Comparison of ENCODE assay signal across 14 cellular contexts in the genomic region with DNA sequence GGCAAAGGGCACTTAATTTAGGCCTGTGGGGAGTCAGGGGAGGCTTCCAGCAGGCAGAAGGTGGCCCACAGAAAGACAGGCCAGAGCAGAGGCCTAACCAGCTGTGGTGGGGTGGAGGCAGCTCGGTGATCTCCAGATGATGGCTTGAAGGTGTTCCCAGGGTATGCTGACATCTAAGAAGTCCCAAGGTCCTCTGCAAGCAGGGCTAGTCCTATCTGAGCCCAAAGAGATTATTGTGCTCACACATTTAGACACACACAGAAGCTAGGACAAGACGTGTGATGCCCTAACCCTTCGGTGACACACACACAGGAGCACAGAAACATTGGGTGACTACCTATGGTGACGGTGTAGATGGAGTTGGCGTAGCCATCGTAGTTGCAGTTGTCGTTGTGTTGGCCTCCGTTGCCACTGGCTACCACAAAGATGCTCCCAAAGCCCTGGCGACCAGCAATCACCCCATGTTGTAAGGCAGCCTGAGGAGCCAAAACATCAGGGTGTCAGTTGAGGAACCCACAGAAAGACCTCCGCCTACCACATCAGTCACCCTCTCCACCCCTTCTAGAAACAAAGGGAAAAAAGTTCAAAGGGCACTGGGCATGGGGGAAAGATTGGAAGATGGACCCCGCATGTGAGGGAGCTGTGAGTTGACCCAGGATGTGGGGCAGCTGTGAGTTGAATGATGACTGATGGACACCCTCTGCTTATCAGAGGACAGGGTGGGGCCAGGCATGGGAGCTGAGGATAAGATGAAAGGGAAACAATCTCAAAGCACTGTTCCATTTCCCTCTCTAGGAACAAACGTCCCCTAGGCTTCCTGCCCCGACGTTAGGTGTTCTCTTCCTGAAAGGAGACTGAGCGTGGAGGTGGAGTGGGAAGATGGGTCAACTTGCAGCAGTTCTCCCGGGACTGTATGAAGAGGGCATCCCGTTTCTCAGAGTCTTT. TPM values are rescaled to one million over a fixed set of nuclear protein-coding genes. Genes with fewer than 3 reads are reported as not detected.
A peak's percentile ranks its signal among the peaks of the same experiment; 100 is the strongest.
DNase-seq lines count a peak whose midpoint lies in the region; ATAC-seq, FAIRE-seq and TF ChIP-seq lines count a peak whose summit lies in the region.
"Had no signal": no experiment of that assay in that cellular context is flagged by ENCODE, and none has a peak within 500 bp of the region (broad histone marks: within the 10 kb centered on the region; RNA-seq: fewer than 3 reads in every experiment).

No MANE protein-coding gene starts in this region.

- H3K27ac ChIP-seq in Peyer's patch (peak overlapping the region in 3 of 4 donors; percentile 39 to 85 (median 66)), gastroesophageal sphincter (peak overlapping the region in 3 of 4 donors; percentile 93 to 95 (median 95)), gastrocnemius medialis (peak overlapping the region in 3 of 4 donors; percentile 1 to 87 (median 80)), upper lobe of left lung (peak overlapping the region in 1 of 4 donors; percentile 2)
- H3K27ac ChIP-seq: BLaER1 had no signal

- H3K4me3 ChIP-seq in Peyer's patch = no peak overlapping the region
- no peak overlapping the region for H3K4me3 ChIP-seq in gastroesophageal sphincter
- no peak overlapping the region for H3K4me3 ChIP-seq in gastrocnemius medialis
- no peak overlapping the region for H3K4me3 ChIP-seq in upper lobe of left lung
- H3K4me3 ChIP-seq: BLaER1 had no signal

- H3K27ac Mint-ChIP-seq in activated CD4-positive, alpha-beta T cell treated with anti-CD3 and anti-CD28 coated beads, Interleukin-2, amount 10 ng/mL, durations not matched to agents 24 days and 14 days = no peak overlapping the region
- H3K27ac Mint-ChIP-seq: dendritic cell treated with granulocyte-macrophage colony-stimulating factor and Interleukin-4, amounts not matched to agents 40 ng/mL and 50 ng/mL, for 4 days had no signal

- DNase-seq in GM12892 (ENCODE audit: insufficient read length) (no peak), Peyer's patch (peak in 1 of 3 donors; percentile 64), gastrocnemius medialis (no peak), upper lobe of left lung (no peak)
- no peak for DNase-seq in activated CD4-positive, alpha-beta T cell treated with anti-CD3 and anti-CD28 coated beads, Interleukin-2, amount 10 ng/mL, durations not matched to agents 24 days and 14 days
- DNase-seq: activated CD4-positive, alpha-beta T cell treated with anti-CD3 and anti-CD28 coated beads, Interleukin-2, amount 10 ng/mL, durations not matched to agents 7 days and 5 days; anterior cingulate cortex; NCI-H1694; SIG-M5 had no signal

- in situ Hi-C loops in gastrocnemius medialis (cut with MboI; ENCODE audit: low sequenced_read_pairs in 4 of 4) = loop anchor here (10.0 kb wide), 4 partner anchors 109 to 439 kb away; partner anchors contain the start of gene ZPR1 (in 1 of the 4)

- TF ChIP-seq EP300 in gastroesophageal sphincter (IDR thresholded peaks at IDR 0.05) = no peak
- TF ChIP-seq EP300 in upper lobe of left lung (IDR thresholded peaks at IDR 0.05) = no peak

- no peaks in the 10 kb centered on the region for H3K27me3 Mint-ChIP-seq in activated CD4-positive, alpha-beta T cell treated with anti-CD3 and anti-CD28 coated beads, Interleukin-2, amount 10 ng/mL, durations not matched to agents 24 days and 14 days
- H3K27me3 Mint-ChIP-seq: activated CD4-positive, alpha-beta T cell treated with anti-CD3 and anti-CD28 coated beads, Interleukin-2, amount 10 ng/mL, durations not matched to agents 7 days and 5 days; dendritic cell treated with granulocyte-macrophage colony-stimulating factor and Interleukin-4, amounts not matched to agents 40 ng/mL and 50 ng/mL, for 4 days had no signal

- peaks cover 17% of the 10 kb centered on the region for H3K4me1 Mint-ChIP-seq in activated CD4-positive, alpha-beta T cell treated with anti-CD3 and anti-CD28 coated beads, Interleukin-2, amount 10 ng/mL, durations not matched to agents 24 days and 14 days

- intact Hi-C loops in gastrocnemius medialis (cut with DNase I; ENCODE audit: low total_unique reads) = no loop called here
- intact Hi-C loops in activated CD4-positive, alpha-beta T cell treated with anti-CD3 and anti-CD28 coated beads, Interleukin-2, amount 10 ng/mL, durations not matched to agents 24 days and 14 days (cut with micrococcal nuclease) = no loop called here

- TF ChIP-seq POLR2A in GM12892 (IDR thresholded peaks at IDR 0.05; ENCODE audit: low read depth, low read length) = no peak
- TF ChIP-seq POLR2A in Peyer's patch (IDR thresholded peaks at IDR 0.05) = no peak
- no peak for TF ChIP-seq POLR2A in gastroesophageal sphincter (IDR thresholded peaks at IDR 0.05)
- TF ChIP-seq POLR2A in gastrocnemius medialis (IDR thresholded peaks at IDR 0.05) = no peak
- no peak for TF ChIP-seq POLR2A in upper lobe of left lung (IDR thresholded peaks at IDR 0.05)

- peaks cover 0 to 63% (median 0%) of the 10 kb centered on the region in 3 donors for H3K36me3 ChIP-seq in Peyer's patch
- H3K36me3 ChIP-seq in gastroesophageal sphincter = peaks cover 0 to 61% of the 10 kb centered on the region in 2 donors
- peaks cover 0 to 46% of the 10 kb centered on the region in 2 donors for H3K36me3 ChIP-seq in gastrocnemius medialis
- H3K36me3 ChIP-seq in upper lobe of left lung = peaks cover 17 to 96% (median 65%) of the 10 kb centered on the region in 4 donors

- H3K4me3 Mint-ChIP-seq in activated CD4-positive, alpha-beta T cell treated with anti-CD3 and anti-CD28 coated beads, Interleukin-2, amount 10 ng/mL, durations not matched to agents 24 days and 14 days = no peak overlapping the region
- H3K4me3 Mint-ChIP-seq: activated CD4-positive, alpha-beta T cell treated with anti-CD3 and anti-CD28 coated beads, Interleukin-2, amount 10 ng/mL, durations not matched to agents 7 days and 5 days; dendritic cell treated with granulocyte-macrophage colony-stimulating factor and Interleukin-4, amounts not matched to agents 40 ng/mL and 50 ng/mL, for 4 days had no signal

- no peak for ATAC-seq in gastroesophageal sphincter
- ATAC-seq in gastrocnemius medialis = no peak
- no peak for ATAC-seq in upper lobe of left lung (ENCODE audit: low FRiP score in 2 of 2)
- ATAC-seq in HG03469 (IDR thresholded peaks at IDR 0.05; ENCODE audit: unreplicated experiment) = no peak

- H3K4me1 ChIP-seq in Peyer's patch (peaks cover 0 to 71% (median 7%) of the 10 kb centered on the region in 4 donors), gastroesophageal sphincter (peaks cover 17 to 80% (median 37%) of the 10 kb centered on the region in 3 donors), gastrocnemius medialis (peaks cover 41 to 44% of the 10 kb centered on the region in 2 donors), upper lobe of left lung (peaks cover 5 to 11% (median 10%) of the 10 kb centered on the region in 4 donors)
- H3K4me1 ChIP-seq: BLaER1 had no signal

- H3K9me3 Mint-ChIP-seq in activated CD4-positive, alpha-beta T cell treated with anti-CD3 and anti-CD28 coated beads, Interleukin-2, amount 10 ng/mL, durations not matched to agents 24 days and 14 days = no peaks in the 10 kb centered on the region
- H3K9me3 Mint-ChIP-seq: activated CD4-positive, alpha-beta T cell treated with anti-CD3 and anti-CD28 coated beads, Interleukin-2, amount 10 ng/mL, durations not matched to agents 7 days and 5 days; dendritic cell treated with granulocyte-macrophage colony-stimulating factor and Interleukin-4, amounts not matched to agents 40 ng/mL and 50 ng/mL, for 4 days had no signal

- FAIRE-seq in GM12892 (lab: Jason Lieb, UNC) = peak; percentile 17
- FAIRE-seq: GM18507 had no signal

- H3K36me3 Mint-ChIP-seq in activated CD4-positive, alpha-beta T cell treated with anti-CD3 and anti-CD28 coated beads, Interleukin-2, amount 10 ng/mL, durations not matched to agents 24 days and 14 days (ENCODE audit: low read depth) = peaks cover 72% of the 10 kb centered on the region

- H3K9me3 ChIP-seq in Peyer's patch = no peaks in the 10 kb centered on the region
- no peaks in the 10 kb centered on the region for H3K9me3 ChIP-seq in gastroesophageal sphincter
- H3K9me3 ChIP-seq in gastrocnemius medialis = no peaks in the 10 kb centered on the region
- no peaks in the 10 kb centered on the region for H3K9me3 ChIP-seq in upper lobe of left lung
- H3K9me3 ChIP-seq: BLaER1 had no signal

- TF ChIP-seq CTCF in Peyer's patch (IDR thresholded peaks at IDR 0.05) (no peak), gastroesophageal sphincter (IDR thresholded peaks at IDR 0.05) (no peak), gastrocnemius medialis (IDR thresholded peaks at IDR 0.05 in 4 of 5, conservative IDR thresholded peaks at IDR 0.05 in 1 of 5) (no peak), upper lobe of left lung (IDR thresholded peaks at IDR 0.05) (no peak)

- no peaks in the 10 kb centered on the region for H3K27me3 ChIP-seq in Peyer's patch
- no peaks in the 10 kb centered on the region for H3K27me3 ChIP-seq in gastroesophageal sphincter
- no peaks in the 10 kb centered on the region for H3K27me3 ChIP-seq in gastrocnemius medialis
- H3K27me3 ChIP-seq in upper lobe of left lung = no peaks in the 10 kb centered on the region
- H3K27me3 ChIP-seq: BLaER1 had no signal

- 48 to 74% methylated on average over 5 to 13 of the region's 17 CpGs for WGBS in gastroesophageal sphincter (ENCODE audit: low coverage in 1 of 2), 2 donors
- WGBS in upper lobe of left lung, 2 donors = 85 to 86% methylated on average over 15 to 17 of the region's 17 CpGs

RNA-seq across cellular contexts. Expression of gene PCSK7, which starts 7.9 kb away (rescaled TPM):
- polyA plus RNA-seq in GM12892 (2012; ENCODE audit: missing spikeins) = 41.6 TPM
- total RNA-seq in Peyer's patch (100 to 1,000 TPM; 136 to 244 (median 171) TPM), gastroesophageal sphincter (10 to 100 TPM; 28.9 to 40.5 (median 35.3) TPM), gastrocnemius medialis (10 to 100 TPM; 14.5 to 19.9 (median 16.4) TPM), upper lobe of left lung (100 to 1,000 TPM in 2 of 6 donors, 10 to 100 TPM in 4; 45.0 to 138 (median 63.8) TPM)
- 160 and 165 TPM in 2 replicates for total RNA-seq in activated CD4-positive, alpha-beta T cell treated with anti-CD3 and anti-CD28 coated beads, Interleukin-2, amount 10 ng/mL, durations not matched to agents 24 days and 14 days

RNA-seq across cellular contexts. Expression of gene RNF214, which starts 8.5 kb away (rescaled TPM):
- 10.9 TPM for polyA plus RNA-seq in GM12892 (2012; ENCODE audit: missing spikeins)
- total RNA-seq in Peyer's patch (10 to 100 TPM; 10.2 to 32.2 (median 13.4) TPM), gastroesophageal sphincter (10 to 100 TPM; 14.8 to 21.2 (median 17.4) TPM), gastrocnemius medialis (10 to 100 TPM; 17.1 to 22.7 (median 19.9) TPM), upper lobe of left lung (10 to 100 TPM in 4 of 6 donors, 1 to 10 TPM in 2; 9.0 to 24.1 (median 19.8) TPM)
- 22.0 and 23.2 TPM in 2 replicates for total RNA-seq in activated CD4-positive, alpha-beta T cell treated with anti-CD3 and anti-CD28 coated beads, Interleukin-2, amount 10 ng/mL, durations not matched to agents 24 days and 14 days

RNA-seq across cellular contexts. Expression of gene TAGLN, which starts 24.8 kb away (rescaled TPM):
- polyA plus RNA-seq in GM12892 (2012; ENCODE audit: missing spikeins) = 4.5 TPM
- total RNA-seq in Peyer's patch (100 to 1,000 TPM; 110 to 361 (median 254) TPM), gastroesophageal sphincter (over 10,000 TPM; 10,394 to 14,194 (median 13,050) TPM), gastrocnemius medialis (100 to 1,000 TPM in 3 of 4 donors, 10 to 100 TPM in 1; 27.4 to 191 (median 124) TPM), upper lobe of left lung (100 to 1,000 TPM; 105 to 608 (median 334) TPM)
- total RNA-seq in activated CD4-positive, alpha-beta T cell treated with anti-CD3 and anti-CD28 coated beads, Interleukin-2, amount 10 ng/mL, durations not matched to agents 24 days and 14 days = 2.7 and 3.8 TPM in 2 replicates

RNA-seq across cellular contexts. Expression of gene SIDT2, which starts 45.5 kb away (rescaled TPM):
- polyA plus RNA-seq in GM12892 (2012; ENCODE audit: missing spikeins) = 13.6 TPM
- total RNA-seq in Peyer's patch = 100 to 1,000 TPM in 3 of 4 donors, 10 to 100 TPM in 1; 69.3 to 201 (median 162) TPM
- total RNA-seq in gastroesophageal sphincter = 10 to 100 TPM; 15.3 to 50.1 (median 33.6) TPM
- 10 to 100 TPM; 14.3 to 33.9 (median 17.7) TPM for total RNA-seq in gastrocnemius medialis
- total RNA-seq in activated CD4-positive, alpha-beta T cell treated with anti-CD3 and anti-CD28 coated beads, Interleukin-2, amount 10 ng/mL, durations not matched to agents 24 days and 14 days = 23.9 and 29.1 TPM in 2 replicates
- total RNA-seq in upper lobe of left lung = 100 to 1,000 TPM in 4 of 6 donors, 10 to 100 TPM in 2; 62.8 to 287 (median 153) TPM

Comparison
In these comparisons a context has a peak if more than half of its experiments do, and no peak if none do; other contexts are left out.
1. RNA of gene TAGLN, which starts 24.8 kb away (total RNA-seq): 10,394 to 14,194 TPM in gastroesophageal sphincter; 110 to 361 TPM in Peyer's patch, 105 to 608 TPM in upper lobe of left lung, 27.4 to 191 TPM in gastrocnemius medialis and 2.7 to 3.8 TPM in activated CD4-positive, alpha-beta T cell treated with anti-CD3 and anti-CD28 coated beads, Interleukin-2, amount 10 ng/mL, durations not matched to agents 24 days and 14 days; every median in the first group is over 10 times any median in the second.